ENCODE assay signal across 8 cellular contexts in genomic region chr16:739560-740458, GRCh38. TPM values are rescaled to one million over a fixed set of nuclear protein-coding genes. Genes with fewer than 3 reads are reported as not detected.
DNase-seq lines count a peak whose midpoint lies in the region; ATAC-seq and TF ChIP-seq lines count a peak whose summit lies in the region.

No MANE protein-coding gene starts in this region.

- peak overlapping the region; percentile 62 for H3K27ac Mint-ChIP-seq in T-helper 1 cell treated with Interleukin-12 subunit alpha and Interleukin-12 subunit beta and Interleukin-4 antibody, amounts not matched to agents 30 μg/mL and 1 μg/mL, for 36 hours

- peak; percentile 36 for ATAC-seq in left colon
- no peak for ATAC-seq in HG02571 (IDR thresholded peaks at IDR 0.05; ENCODE audit: unreplicated experiment)

- H3K36me3 ChIP-seq in adipocyte (ENCODE audit: control insufficient read depth, insufficient read depth, low read length, severe bottlenecking) (peaks cover 26% of the 10 kb centered on the region), testis (ENCODE audit: low read depth, missing control alignments) (no peaks in the 10 kb centered on the region)

- no peak for TF ChIP-seq POLR2A in testis (IDR thresholded peaks at IDR 0.05)

- peak overlapping the region; percentile 81 for H3K4me3 Mint-ChIP-seq in T-helper 1 cell treated with Interleukin-12 subunit alpha and Interleukin-12 subunit beta and Interleukin-4 antibody, amounts not matched to agents 30 μg/mL and 1 μg/mL, for 36 hours

- no peak overlapping the region for H3K27ac ChIP-seq in testis

- no peak for TF ChIP-seq CTCF in testis (IDR thresholded peaks at IDR 0.05)

- H3K36me3 Mint-ChIP-seq in T-helper 1 cell treated with Interleukin-12 subunit alpha and Interleukin-12 subunit beta and Interleukin-4 antibody, amounts not matched to agents 30 μg/mL and 1 μg/mL, for 36 hours (ENCODE audit: low read depth), result peaks cover 10% of the 10 kb centered on the region

- no peaks in the 10 kb centered on the region for H3K27me3 Mint-ChIP-seq in T-helper 1 cell treated with Interleukin-12 subunit alpha and Interleukin-12 subunit beta and Interleukin-4 antibody, amounts not matched to agents 30 μg/mL and 1 μg/mL, for 36 hours (ENCODE audit: low read depth)

- DNase-seq in T-helper 1 cell (no peak), adipocyte (ENCODE audit: low read depth) (no peak), left colon (no peak), testis (no peak), D341Med (ENCODE audit: low spot score) (no peak), retina (no peak)

- H3K9me3 ChIP-seq in adipocyte (ENCODE audit: control insufficient read depth, low read length), result no peaks in the 10 kb centered on the region
- no peaks in the 10 kb centered on the region for H3K9me3 ChIP-seq in testis

- peak overlapping the region; percentile 93 for H3K4me3 ChIP-seq in adipocyte (ENCODE audit: low read length)
- peak overlapping the region; percentile 74 to 91 for H3K4me3 ChIP-seq in testis

- intact Hi-C loops in left colon (cut with DNase I, micrococcal nuclease) (no loop called here), testis (cut with DNase I; ENCODE audit: low total_unique reads) (loop anchor here (2.0 kb wide), 1 partner anchor 57 kb away; no protein-coding TSS in a partner anchor)

- peaks cover 17% of the 10 kb centered on the region for H3K4me1 Mint-ChIP-seq in T-helper 1 cell treated with Interleukin-12 subunit alpha and Interleukin-12 subunit beta and Interleukin-4 antibody, amounts not matched to agents 30 μg/mL and 1 μg/mL, for 36 hours (ENCODE audit: low read depth)

- H3K4me1 ChIP-seq in adipocyte (ENCODE audit: control insufficient read depth, insufficient read depth, low read length) (peaks cover 7% of the 10 kb centered on the region), testis (peaks cover 14% of the 10 kb centered on the region)

- H3K9ac ChIP-seq in adipocyte (ENCODE audit: low read length), result peak overlapping the region; percentile 96

- peaks cover 3% of the 10 kb centered on the region for H3K27me3 ChIP-seq in adipocyte (replicated peaks; ENCODE audit: control insufficient read depth, insufficient read depth, low read length)
- no peaks in the 10 kb centered on the region for H3K27me3 ChIP-seq in testis

- 33 to 50% methylated on average over 10 to 38 of the region's 38 CpGs for WGBS in testis, 2 donors

- no peaks in the 10 kb centered on the region for H3K9me3 Mint-ChIP-seq in T-helper 1 cell treated with Interleukin-12 subunit alpha and Interleukin-12 subunit beta and Interleukin-4 antibody, amounts not matched to agents 30 μg/mL and 1 μg/mL, for 36 hours

RNA-seq across cellular contexts. Expression of gene CIAO3, which starts 1.0 kb away (rescaled TPM):
- total RNA-seq in left colon, result 10 to 100 TPM; 36.0 to 50.2 TPM
- total RNA-seq in testis, result 10 to 100 TPM; 58.0 to 59.0 TPM
- polyA plus RNA-seq in testis (ENCODE audit: insufficient read depth, low read depth, low replicate concordance), result 28.9 TPM

RNA-seq across cellular contexts. Expression of gene HAGHL, which starts 12.9 kb away (rescaled TPM):
- 1 to 10 TPM; 2.0 to 3.3 TPM for total RNA-seq in left colon
- total RNA-seq in testis, result 10 to 100 TPM in 1 of 2 donors, 1 to 10 TPM in 1; 9.9 to 13.7 TPM
- polyA plus RNA-seq in testis (ENCODE audit: insufficient read depth, low read depth, low replicate concordance), result 7.2 TPM

RNA-seq across cellular contexts. Expression of gene CCDC78, which starts 13.6 kb away (rescaled TPM):
- total RNA-seq in left colon, result under 1 TPM; 0.75 to 0.95 TPM
- total RNA-seq in testis, result 1 to 10 TPM; 3.2 to 6.1 TPM
- polyA plus RNA-seq in testis (ENCODE audit: insufficient read depth, low read depth, low replicate concordance), result 5.7 TPM

RNA-seq across cellular contexts. Expression of gene ANTKMT, which starts 18.9 kb away (rescaled TPM):
- total RNA-seq in left colon (10 to 100 TPM; 47.2 to 48.6 TPM), testis (100 to 1,000 TPM in 1 of 2 donors, 10 to 100 TPM in 1; 81.1 to 108 TPM)
- polyA plus RNA-seq in testis (ENCODE audit: insufficient read depth, low read depth, low replicate concordance), result 68.5 TPM

RNA-seq across cellular contexts. Expression of gene MSLN, which starts 20.7 kb away (rescaled TPM):
- 1 to 10 TPM; 6.4 to 7.0 TPM for total RNA-seq in left colon
- 1 to 10 TPM; 1.5 to 2.8 TPM for total RNA-seq in testis
- 18.5 TPM for polyA plus RNA-seq in testis (ENCODE audit: insufficient read depth, low read depth, low replicate concordance)
